ENCODE assay signal across 28 cellular contexts in genomic region chr12:51496907-51497306, GRCh38.
"Had no signal": no experiment of that assay in that cellular context is flagged by ENCODE, and none has a peak within 500 bp of the region (broad histone marks: within the 10 kb centered on the region; RNA-seq: fewer than 3 reads in every experiment).

No MANE protein-coding gene starts in this region.

- H3K27ac ChIP-seq: ascending aorta, cardiac muscle cell, colonic mucosa, dorsolateral prefrontal cortex, gastrocnemius medialis, pancreas, right atrium auricular region, suprapubic skin, tibial nerve had no signal

- ATAC-seq: gastrocnemius medialis; left colon; naive thymus-derived CD4-positive, alpha-beta T cell had no signal

- H3K4me1 ChIP-seq: ascending aorta, colonic mucosa, gastrocnemius medialis, pancreas, right atrium auricular region, suprapubic skin, tibial nerve had no signal

- DNase-seq: activated CD4-positive, alpha-beta memory T cell treated with anti-CD3 and anti-CD28 coated beads for 36 hours; activated CD4-positive, alpha-beta T cell treated with anti-CD3 and anti-CD28 coated beads, Interleukin-2, amount 10 ng/mL, durations not matched to agents 24 days and 14 days; activated CD4-positive, CD25-positive, alpha-beta regulatory T cell treated with anti-CD3 and anti-CD28 coated beads, Interleukin-2, amount 50 U/mL, for 72 hours; activated CD8-positive, alpha-beta memory T cell treated with anti-CD3 and anti-CD28 coated beads, Interleukin-2, amount 50 U/mL, for 4 hours; activated gamma-delta T cell; activated naive CD4-positive, alpha-beta T cell treated with anti-CD3 and anti-CD28 coated beads, Interleukin-2, amount 10 ng/mL, durations not matched to agents 7 days and 5 days; activated naive CD8-positive, alpha-beta T cell treated with anti-CD3 and anti-CD28 coated beads, Interleukin-2, amount 10 ng/mL, durations not matched to agents 7 days and 5 days; activated T-cell treated with anti-CD3 and anti-CD28 coated beads, Interleukin-2, amount 50 U/mL, for 1 hour; cerebellar nuclear complex; colonic mucosa; dorsolateral prefrontal cortex; effector memory CD4-positive, alpha-beta T cell; gastrocnemius medialis; hippocampal formation; kidney; left colon; mammary epithelial cell; naive thymus-derived CD4-positive, alpha-beta T cell; pancreas; stimulated activated CD4-positive, alpha-beta T cell treated with anti-CD3 and anti-CD28 coated beads, Interleukin-1b, Interleukin-23, amount 100 ng/mL, for 48 hours; stimulated activated naive CD4-positive, alpha-beta T cell; T-helper 9 cell had no signal

- H3K4me2 ChIP-seq: smooth muscle cell had no signal

- H3K4me3 ChIP-seq: ascending aorta, cardiac muscle cell, colonic mucosa, dorsolateral prefrontal cortex, gastrocnemius medialis, pancreas, right atrium auricular region, smooth muscle cell, suprapubic skin, tibial nerve had no signal

- H3K36me3 ChIP-seq: ascending aorta, cardiac muscle cell, colonic mucosa, gastrocnemius medialis, pancreas, right atrium auricular region, suprapubic skin, tibial nerve had no signal

- H3K27me3 ChIP-seq: ascending aorta, cardiac muscle cell, colonic mucosa, dorsolateral prefrontal cortex, gastrocnemius medialis, pancreas, right atrium auricular region, suprapubic skin, tibial nerve had no signal

- H3K9me3 ChIP-seq: ascending aorta, colonic mucosa, gastrocnemius medialis, pancreas, right atrium auricular region, suprapubic skin, tibial nerve had no signal
